8 cellular contexts compared by ENCODE assay signal in genomic region chr2:85131116-85131515, GRCh38. TPM values are rescaled to one million over a fixed set of nuclear protein-coding genes. Genes with fewer than 3 reads are reported as not detected.
DNase-seq lines count a peak whose midpoint lies in the region; TF ChIP-seq lines count a peak whose summit lies in the region.

No MANE protein-coding gene starts in this region.

- peaks cover 12% of the 10 kb centered on the region; the same call in 1 of the 2 replicates for H3F3A ChIP-seq in PC-9 (ENCODE audit: insufficient read depth, low read depth)

- H3K9me3 Mint-ChIP-seq in chondrocyte (ENCODE audit: low read depth) (no peaks in the 10 kb centered on the region), neural crest cell (no peaks in the 10 kb centered on the region)

- H3K4me1 Mint-ChIP-seq in chondrocyte (ENCODE audit: low read depth): peaks cover 24% of the 10 kb centered on the region
- H3K4me1 Mint-ChIP-seq in neural crest cell: peaks cover 31% of the 10 kb centered on the region

- H3K79me2 ChIP-seq in PC-9 (ENCODE audit: low read depth): no peaks in the 10 kb centered on the region

- no peak overlapping the region for H3K4me3 ChIP-seq in PC-9

- no peaks in the 10 kb centered on the region for H3K9me3 ChIP-seq in PC-9 (ENCODE audit: insufficient read depth, low read depth)

- intact Hi-C loops in PC-9 (cut with micrococcal nuclease; ENCODE audit: unreplicated experiment): loop anchor here (5.0 kb wide), 1 partner anchor 204 kb away; no protein-coding TSS in a partner anchor

- H3K36me3 Mint-ChIP-seq in chondrocyte (ENCODE audit: low read depth): no peaks in the 10 kb centered on the region
- H3K36me3 Mint-ChIP-seq in neural crest cell (ENCODE audit: low read depth): no peaks in the 10 kb centered on the region

- no peak overlapping the region for H3K27ac Mint-ChIP-seq in chondrocyte (ENCODE audit: unreplicated experiment)
- no peak overlapping the region for H3K27ac Mint-ChIP-seq in neural crest cell (ENCODE audit: unreplicated experiment)

- no peaks in the 10 kb centered on the region for H3K27me3 ChIP-seq in PC-9 (ENCODE audit: insufficient read depth, low read depth)

- H3K4me3 Mint-ChIP-seq in chondrocyte (ENCODE audit: unreplicated experiment): no peak overlapping the region
- peak overlapping the region; percentile 81 for H3K4me3 Mint-ChIP-seq in neural crest cell

- no peaks in the 10 kb centered on the region for H3K9me2 ChIP-seq in PC-9 (ENCODE audit: insufficient read depth)

- H3K27ac ChIP-seq in PC-9: no peak overlapping the region

- DNase-seq in EL (peak; percentile 17), M059J (ENCODE audit: low read depth) (peak; percentile 12), chondrocyte (ENCODE audit: low spot score) (no peak), neural crest cell (ENCODE audit: low read depth, low spot score) (peak; percentile 36), NCI-H2196 treated with DMSO at 0.1 percent for 48 hours (lab: John Stamatoyannopoulos, UW; ENCODE audit: unreplicated experiment) (no peak), SKM-1 (lab: John Stamatoyannopoulos, UW; ENCODE audit: unreplicated experiment) (no peak), PC-9 (no peak), NCI-H2081 treated with DMSO at 0.1 percent for 48 hours (lab: John Stamatoyannopoulos, UW) (no peak)

- BruUV-seq in PC-9 (replicated peaks; lab: Mats Ljungman, UMichigan): no TSS peak

- peaks cover 7% of the 10 kb centered on the region for H3K4me1 ChIP-seq in PC-9 (replicated peaks; ENCODE audit: insufficient read depth)

- H4K20me1 ChIP-seq in PC-9 (ENCODE audit: insufficient read depth): no peaks in the 10 kb centered on the region

- TF ChIP-seq CTCF in chondrocyte (IDR thresholded peaks at IDR 0.05): peak; percentile 83
- peak; percentile 61 for TF ChIP-seq CTCF in neural crest cell (conservative IDR thresholded peaks at IDR 0.05)
- TF ChIP-seq CTCF in PC-9 (conservative IDR thresholded peaks at IDR 0.05): no peak

- CTCF ChIA-PET in PC-9 (lab: Charles Lee): no interaction called here

- no peak overlapping the region for H2AFZ ChIP-seq in PC-9

- H3K27me3 Mint-ChIP-seq in chondrocyte (ENCODE audit: low read depth): no peaks in the 10 kb centered on the region
- H3K27me3 Mint-ChIP-seq in neural crest cell (ENCODE audit: low read depth): peaks cover 5% of the 10 kb centered on the region

- H3K4me2 ChIP-seq in PC-9: no peak overlapping the region

- POLR2A ChIA-PET in PC-9 (lab: Charles Lee; ENCODE audit: unreplicated experiment): no interaction called here

- no peaks in the 10 kb centered on the region for H3K36me3 ChIP-seq in PC-9 (ENCODE audit: low read depth)

RNA-seq across cellular contexts. Expression of gene TCF7L1, which starts 2.1 kb away (rescaled TPM):
- total RNA-seq in M059J (2014; rRNA removed; shearing (Covaris generic)): 0.05 TPM in 1 of 2 replicates, not detected in the other
- 18.9 to 35.0 TPM (median 34.1 TPM) in 3 replicates for total RNA-seq in chondrocyte
- total RNA-seq in neural crest cell: 40.3 and 41.8 TPM in 2 replicates
- total RNA-seq in PC-9 (2021): 2.3 and 2.8 TPM in 2 replicates

Comparison
In these comparisons a context has a peak if more than half of its experiments do, and no peak if none do; other contexts are left out.
1. DNase-seq: peak in EL (single experiment), M059J (single experiment) and neural crest cell (single experiment); none in chondrocyte (single experiment), NCI-H2196 treated with DMSO at 0.1 percent for 48 hours (single experiment), SKM-1 (single experiment), PC-9 (0 of 2) and NCI-H2081 treated with DMSO at 0.1 percent for 48 hours (single experiment).